In genomic region chr10:114304017-114304565, GRCh38 we compare ENCODE assay signal across 8 cellular contexts.
A peak's percentile ranks its signal among the peaks of the same experiment; 100 is the strongest.
DNase-seq lines count a peak whose midpoint lies in the region; ATAC-seq and TF ChIP-seq lines count a peak whose summit lies in the region.

No MANE protein-coding gene starts in this region.

- no peaks in the 10 kb centered on the region for H3K27me3 Mint-ChIP-seq in CD4-positive, alpha-beta memory T cell
- H3K27me3 Mint-ChIP-seq in endothelial cell (ENCODE audit: unreplicated experiment) = peaks cover 9% of the 10 kb centered on the region

- no peaks in the 10 kb centered on the region for H3K27me3 ChIP-seq in CD4-positive, alpha-beta memory T cell (ENCODE audit: insufficient read depth, low read length)

- H3K36me3 Mint-ChIP-seq in CD4-positive, alpha-beta memory T cell = peaks cover 11 to 16% of the 10 kb centered on the region in 2 donors
- H3K36me3 Mint-ChIP-seq in endothelial cell (ENCODE audit: low read depth, unreplicated experiment) = no peaks in the 10 kb centered on the region

- POLR2A ChIA-PET in CD4-positive, alpha-beta memory T cell (lab: Charles Lee; ENCODE audit: partially characterized antibody) = interaction anchor here (0.8 to 1.4 kb wide), 4 partner anchors 9 to 624 kb away, joined by 3 to 10 read pairs (median 3); partner anchors contain the start of gene FHIP2A

- H3K9me3 Mint-ChIP-seq in CD4-positive, alpha-beta memory T cell = no peaks in the 10 kb centered on the region
- no peaks in the 10 kb centered on the region for H3K9me3 Mint-ChIP-seq in endothelial cell (ENCODE audit: unreplicated experiment)

- peak overlapping the region; percentile 28 for H3K27ac ChIP-seq in CD4-positive, alpha-beta memory T cell (ENCODE audit: low read depth, low read length)

- peaks cover 5 to 13% (median 8%) of the 10 kb centered on the region in 4 donors for H3K4me1 Mint-ChIP-seq in CD4-positive, alpha-beta memory T cell
- H3K4me1 Mint-ChIP-seq in endothelial cell (ENCODE audit: unreplicated experiment) = peaks cover 9% of the 10 kb centered on the region

- H3K27ac Mint-ChIP-seq in CD4-positive, alpha-beta memory T cell = peak overlapping the region in 6 of 7 donors; percentile 34 to 87 (median 58)
- H3K27ac Mint-ChIP-seq in endothelial cell (ENCODE audit: unreplicated experiment) = no peak overlapping the region

- peak; percentile 48 to 66 (median 55) for DNase-seq in CD4-positive, alpha-beta memory T cell
- DNase-seq in NCI-H82 (lab: John Stamatoyannopoulos, UW) (peak; percentile 78), endothelial cell (ENCODE audit: low spot score) (peak; percentile 84), midbrain (lab: John Stamatoyannopoulos, UW) (peak; percentile 88)
- DNase-seq in activated CD8-positive, alpha-beta memory T cell treated with anti-CD3 and anti-CD28 coated beads for 48 hours (ENCODE audit: low read depth in 2 of 3, low spot score in 2 of 3) = peak; percentile 30 to 55 (median 48)
- peak; percentile 31 to 41 for DNase-seq in stimulated activated CD8-positive, alpha-beta memory T cell treated with anti-CD3 and anti-CD28 coated beads, Interleukin-15, amount 100 ng/mL, for 4 hours (ENCODE audit: low read depth in 2 of 2)

- intact Hi-C loops in CD4-positive, alpha-beta memory T cell (cut with micrococcal nuclease) = loop anchor here (1.0 to 5.0 kb wide), 8 partner anchors 130 to 599 kb away; partner anchors contain the start of gene CCDC186

- no peaks in the 10 kb centered on the region for H3K9me3 ChIP-seq in CD4-positive, alpha-beta memory T cell (ENCODE audit: control insufficient read depth in 1 of 2, low read length in 2 of 2)

- H3K36me3 ChIP-seq in CD4-positive, alpha-beta memory T cell (ENCODE audit: insufficient read depth, low read length) = no peaks in the 10 kb centered on the region

- peak; percentile 60 for TF ChIP-seq CTCF in endothelial cell (IDR thresholded peaks at IDR 0.05; ENCODE audit: unreplicated experiment)

- CTCF ChIA-PET in CD4-positive, alpha-beta memory T cell (lab: Charles Lee; ENCODE audit: partially characterized antibody) = interaction anchor here (0.5 to 4.2 kb wide), 65 partner anchors 9 to 826 kb away, joined by 3 to 86 read pairs (median 4); partner anchors contain the start of genes CCDC186, FHIP2A and TRUB1

- peak overlapping the region; percentile 85 to 95 (median 89) for H3K4me3 Mint-ChIP-seq in CD4-positive, alpha-beta memory T cell
- H3K4me3 Mint-ChIP-seq in endothelial cell (ENCODE audit: unreplicated experiment) = peak overlapping the region; percentile 76

- peaks cover 7% of the 10 kb centered on the region for H3K4me1 ChIP-seq in CD4-positive, alpha-beta memory T cell (ENCODE audit: insufficient read depth, low read length)

- ATAC-seq in GM19438 (IDR thresholded peaks at IDR 0.05; ENCODE audit: low read depth, unreplicated experiment) (peak; percentile 87), HG03565 (IDR thresholded peaks at IDR 0.05; ENCODE audit: unreplicated experiment) (peak; percentile 61)

- H3K4me3 ChIP-seq in CD4-positive, alpha-beta memory T cell (ENCODE audit: low read length in 2 of 2) = peak overlapping the region; percentile 53 to 83

Comparison
In these comparisons a context has a peak if more than half of its experiments do, and no peak if none do; other contexts are left out.
1. Peak in every context shown above with its lines: DNase-seq, ATAC-seq, H3K4me3 ChIP-seq and H3K27ac ChIP-seq.
2. DNase-seq: peak in every context shown above with its lines; median percentile 88 in midbrain; 84 in endothelial cell; 78 in NCI-H82; 55 in CD4-positive, alpha-beta memory T cell; 48 in activated CD8-positive, alpha-beta memory T cell treated with anti-CD3 and anti-CD28 coated beads for 48 hours; 36 in stimulated activated CD8-positive, alpha-beta memory T cell treated with anti-CD3 and anti-CD28 coated beads, Interleukin-15, amount 100 ng/mL, for 4 hours.